Comparison of ENCODE assay signal across 13 cellular contexts in the genomic region with DNA sequence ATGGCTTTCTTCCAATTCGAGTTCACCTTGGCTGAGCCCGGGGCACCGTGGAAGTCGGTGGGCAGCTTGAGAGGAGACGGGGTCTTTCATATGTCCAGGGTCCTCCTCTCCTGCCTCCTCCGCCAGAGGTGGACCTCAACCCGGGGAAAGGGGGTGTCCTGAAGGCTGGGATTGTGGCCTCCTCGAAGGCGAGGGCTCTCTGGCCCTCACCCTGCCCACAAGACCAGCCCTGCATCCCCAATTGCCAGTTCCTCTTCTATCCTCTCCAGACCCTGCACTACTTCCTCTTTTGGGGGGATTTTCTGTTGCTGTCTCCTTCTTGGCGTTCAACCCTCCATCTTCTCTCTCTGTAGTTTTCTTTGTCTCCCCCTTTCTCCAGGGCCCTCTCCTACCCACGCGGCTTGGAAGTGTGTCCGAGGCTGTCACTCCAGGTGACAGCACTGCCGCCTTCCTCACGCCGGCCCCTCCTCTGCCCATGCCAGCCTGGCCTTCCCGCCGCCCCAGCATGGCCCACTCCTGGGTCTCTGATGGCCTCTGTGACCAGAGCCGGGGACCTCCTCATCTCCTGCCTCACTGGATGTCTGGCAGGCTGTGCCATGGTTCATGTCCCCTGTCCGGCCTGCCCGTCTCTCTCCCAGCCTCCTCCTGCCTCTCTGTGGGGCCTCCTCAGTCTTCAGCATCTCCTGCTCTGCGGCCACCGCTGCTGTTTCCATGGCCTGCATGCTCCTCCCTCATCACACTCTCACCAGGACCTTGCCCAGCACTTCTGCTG. TPM values are rescaled to one million over a fixed set of nuclear protein-coding genes. Genes with fewer than 3 reads are reported as not detected.
DNase-seq lines count a peak whose midpoint lies in the region; ATAC-seq and TF ChIP-seq lines count a peak whose summit lies in the region.
"Had no signal": no experiment of that assay in that cellular context is flagged by ENCODE, and none has a peak within 500 bp of the region (broad histone marks: within the 10 kb centered on the region; RNA-seq: fewer than 3 reads in every experiment).

No MANE protein-coding gene starts in this region.

- no peak for TF ChIP-seq POLR2A in spleen (IDR thresholded peaks at IDR 0.05)

- peak overlapping the region; percentile 74 for H3K4me3 ChIP-seq in OCI-LY3 (ENCODE audit: low read length)
- peak overlapping the region in 1 of 8 donors; percentile 55 for H3K4me3 ChIP-seq in spleen
- H3K4me3 ChIP-seq: A549, psoas muscle had no signal

- no peak for ATAC-seq in activated CD4-positive, alpha-beta T cell treated with anti-CD3 and anti-CD28 coated beads for 36 hours
- ATAC-seq in GM21576 (IDR thresholded peaks at IDR 0.05; ENCODE audit: unreplicated experiment): no peak
- ATAC-seq: A549, psoas muscle had no signal

- peak overlapping the region; percentile 85 for H3K27ac Mint-ChIP-seq in activated CD4-positive, alpha-beta T cell treated with anti-CD3 and anti-CD28 coated beads for 36 hours

- TF ChIP-seq CTCF in OCI-LY3 (IDR thresholded peaks at IDR 0.05; ENCODE audit: low read depth, low read length) (no peak), spleen (IDR thresholded peaks at IDR 0.05 in 8 of 11, conservative IDR thresholded peaks at IDR 0.05 in 3 of 11) (no peak)

- H3K4me2 ChIP-seq in OCI-LY3 (ENCODE audit: low read length): peak overlapping the region; percentile 98

- intact Hi-C loops in activated CD4-positive, alpha-beta T cell treated with anti-CD3 and anti-CD28 coated beads for 36 hours (cut with DNase I, micrococcal nuclease): loop anchor here in 1 of 2 experiments (10.0 kb wide), 1 partner anchor 138 kb away; the partner anchor contains the start of genes PYDC1 and TRIM72
- intact Hi-C loops in spleen (cut with DNase I; ENCODE audit: low total_unique reads): no loop called here

- peak overlapping the region; percentile 86 for H3K9ac ChIP-seq in OCI-LY3 (ENCODE audit: low read length)

- peak overlapping the region; percentile 93 for H3K27ac ChIP-seq in OCI-LY3 (ENCODE audit: low read length)
- H3K27ac ChIP-seq in spleen: peak overlapping the region in 7 of 8 donors; percentile 52 to 91 (median 87)
- H3K27ac ChIP-seq: psoas muscle had no signal

- peaks cover 31% of the 10 kb centered on the region for H3K4me1 Mint-ChIP-seq in activated CD4-positive, alpha-beta T cell treated with anti-CD3 and anti-CD28 coated beads for 36 hours

- H3K36me3 ChIP-seq in OCI-LY3 (replicated peaks; ENCODE audit: low read depth, low read length) (peaks cover 9% of the 10 kb centered on the region), spleen (peaks cover 0 to 2% (median 0%) of the 10 kb centered on the region in 6 donors)

- H3K79me2 ChIP-seq in OCI-LY3 (ENCODE audit: low read length): peaks cover 23% of the 10 kb centered on the region

- peaks cover 11% of the 10 kb centered on the region for H3K27me3 Mint-ChIP-seq in activated CD4-positive, alpha-beta T cell treated with anti-CD3 and anti-CD28 coated beads for 36 hours

- no peak for DNase-seq in activated CD4-positive, alpha-beta T cell treated with anti-CD3 and anti-CD28 coated beads for 36 hours
- DNase-seq in activated CD4-positive, alpha-beta T cell treated with anti-CD3 and anti-CD28 coated beads, Interleukin-2, amount 50 U/mL, for 48 hours: no peak
- DNase-seq in germinal center (ENCODE audit: low spot score) (peak; percentile 72), spleen (no peak), NCI-H2171 (lab: John Stamatoyannopoulos, UW) (no peak), NCI-H774 (lab: John Stamatoyannopoulos, UW) (no peak)
- DNase-seq: activated T-cell treated with anti-CD3 and anti-CD28 coated beads, Interleukin-2, amount 50 U/mL, for 1 hour; dermis blood vessel endothelial cell; NCI-H1092 had no signal

- H3K9me3 Mint-ChIP-seq in activated CD4-positive, alpha-beta T cell treated with anti-CD3 and anti-CD28 coated beads for 36 hours (ENCODE audit: low read depth): no peaks in the 10 kb centered on the region

- POLR2A ChIA-PET in activated CD4-positive, alpha-beta T cell treated with anti-CD3 and anti-CD28 coated beads for 36 hours (lab: Charles Lee): no interaction called here

- H3K4me3 Mint-ChIP-seq in activated CD4-positive, alpha-beta T cell treated with anti-CD3 and anti-CD28 coated beads for 36 hours: no peak overlapping the region

- H3K27me3 ChIP-seq in OCI-LY3 (ENCODE audit: low read depth, low read length) (no peaks in the 10 kb centered on the region), spleen (replicated peaks in 1 of 7) (no peaks in the 10 kb centered on the region)

- H2AFZ ChIP-seq in OCI-LY3 (ENCODE audit: low read depth, low read length): peak overlapping the region; percentile 1; the same call in 1 of the 2 replicates

- H3K9me3 ChIP-seq in OCI-LY3 (ENCODE audit: insufficient read depth, low read length) (no peaks in the 10 kb centered on the region), spleen (no peaks in the 10 kb centered on the region)
- H3K9me3 ChIP-seq: A549, psoas muscle had no signal

- CTCF ChIA-PET in activated CD4-positive, alpha-beta T cell treated with anti-CD3 and anti-CD28 coated beads for 36 hours (lab: Charles Lee): no interaction called here

- no peaks in the 10 kb centered on the region for H3K36me3 Mint-ChIP-seq in activated CD4-positive, alpha-beta T cell treated with anti-CD3 and anti-CD28 coated beads for 36 hours (ENCODE audit: low read depth)

- no peaks in the 10 kb centered on the region for H4K20me1 ChIP-seq in OCI-LY3 (ENCODE audit: insufficient read depth, low read length)

- 56 to 65% (median 65%) methylated on average over 23 of the region's 23 CpGs for WGBS in spleen, 5 donors

- H3K4me1 ChIP-seq in OCI-LY3 (ENCODE audit: low read length) (peaks cover 93% of the 10 kb centered on the region), spleen (peaks cover 8 to 96% (median 75%) of the 10 kb centered on the region in 6 donors)
- H3K4me1 ChIP-seq: psoas muscle had no signal

RNA-seq across cellular contexts. Expression of gene ITGAX, which starts 2.4 kb away (rescaled TPM):
- 1 to 10 TPM; 5.3 to 6.6 TPM for total RNA-seq in activated CD4-positive, alpha-beta T cell treated with anti-CD3 and anti-CD28 coated beads for 36 hours
- total RNA-seq in spleen: 100 to 1,000 TPM in 5 of 7 donors, 10 to 100 TPM in 2; 52.1 to 330 (median 161) TPM
- polyA plus RNA-seq in spleen: 10 to 100 TPM in 2 of 3 donors, 1 to 10 TPM in 1; 8.9 to 45.5 (median 30.5) TPM

RNA-seq across cellular contexts. Expression of gene ITGAD, which starts 40.6 kb away (rescaled TPM):
- not detected for total RNA-seq in activated CD4-positive, alpha-beta T cell treated with anti-CD3 and anti-CD28 coated beads for 36 hours
- 10 to 100 TPM in 6 of 7 donors, 1 to 10 TPM in 1; 6.7 to 25.8 (median 19.3) TPM for total RNA-seq in spleen
- 1 to 10 TPM; 1.2 to 3.5 (median 2.3) TPM for polyA plus RNA-seq in spleen
- total RNA-seq: dermis blood vessel endothelial cell had no signal
- polyA plus RNA-seq: A549 had no signal

Comparison
In these comparisons a context has a peak if more than half of its experiments do, and no peak if none do; other contexts are left out.
1. RNA of gene ITGAX, which starts 2.4 kb away (total RNA-seq): 52.1 to 330 TPM in spleen; 5.3 to 6.6 TPM in activated CD4-positive, alpha-beta T cell treated with anti-CD3 and anti-CD28 coated beads for 36 hours; every median in the first group is over 4 times any median in the second.
2. RNA of gene ITGAD, which starts 40.6 kb away (total RNA-seq): 6.7 to 25.8 TPM in spleen; not detected in activated CD4-positive, alpha-beta T cell treated with anti-CD3 and anti-CD28 coated beads for 36 hours; every median in the first group is over 4 times any median in the second.